In genomic region chr16:71573387-71574094, GRCh38 we compare ENCODE assay signal across 1 cellular context.
TF ChIP-seq lines count a peak whose summit lies in the region.

No MANE protein-coding gene starts in this region.

TF ChIP-seq in HepG2, 621 proteins besides CTCF, POLR2A, EP300 and RAD21 (continued from another document and continues in another):
- TF ChIP-seq ZNF687 (CRISPR knock-in tag; IDR thresholded peaks at IDR 0.05): peak; percentile 21; the same call in 1 of the 2 replicates
- peak; percentile 61; the same call in 1 of the 2 replicates for TF ChIP-seq ZNF263 (CRISPR knock-in tag; IDR thresholded peaks at IDR 0.05)
- no peak for TF ChIP-seq CBX2 (IDR thresholded peaks at IDR 0.05; ENCODE audit: low read depth, low read length)
- no peak for TF ChIP-seq CBX2 (CRISPR knock-in tag; IDR thresholded peaks at IDR 0.05; ENCODE audit: low read depth)
- peak; percentile 62; the same call in 1 of the 2 replicates for TF ChIP-seq ZNF350 (CRISPR knock-in tag; IDR thresholded peaks at IDR 0.05; ENCODE audit: borderline replicate concordance, low read depth)
- 0 out of 2 replicates have a peak, but pooled peaks have one; percentile 31 for TF ChIP-seq ZNF567 (CRISPR knock-in tag; IDR thresholded peaks at IDR 0.05; ENCODE audit: borderline replicate concordance)
- TF ChIP-seq ZNF501 (CRISPR knock-in tag; IDR thresholded peaks at IDR 0.05): peak; percentile 64; the same call in 1 of the 2 replicates
- TF ChIP-seq SSRP1 (CRISPR knock-in tag; IDR thresholded peaks at IDR 0.05): no peak
- TF ChIP-seq ZNF839 (CRISPR knock-in tag; IDR thresholded peaks at IDR 0.05; ENCODE audit: borderline replicate concordance): no peak
- TF ChIP-seq KMT2B (CRISPR knock-in tag; IDR thresholded peaks at IDR 0.05): no peak
- TF ChIP-seq FOXP1 (IDR thresholded peaks at IDR 0.05): peak; percentile 59; the same call in 1 of the 2 replicates
- TF ChIP-seq FOXP1 (CRISPR knock-in tag; IDR thresholded peaks at IDR 0.05): peak; percentile 32; the same call in 1 of the 2 replicates
- no peak for TF ChIP-seq HBP1 (CRISPR knock-in tag; IDR thresholded peaks at IDR 0.05; ENCODE audit: low read depth)
- no peak for TF ChIP-seq NKX3-1 (CRISPR knock-in tag; IDR thresholded peaks at IDR 0.05)
- TF ChIP-seq ZNF3 (CRISPR knock-in tag; IDR thresholded peaks at IDR 0.05): no peak
- 0 out of 2 replicates have a peak, but pooled peaks have one; percentile 32 for TF ChIP-seq ZNF816 (CRISPR knock-in tag; IDR thresholded peaks at IDR 0.05; ENCODE audit: borderline replicate concordance)
- TF ChIP-seq ZNF260 (CRISPR knock-in tag; IDR thresholded peaks at IDR 0.05; ENCODE audit: borderline replicate concordance, low read depth): no peak
- peak; percentile 37; the same call in 1 of the 2 replicates for TF ChIP-seq HNF1B (CRISPR knock-in tag; IDR thresholded peaks at IDR 0.05)
- no peak for TF ChIP-seq LCORL (IDR thresholded peaks at IDR 0.05)
- TF ChIP-seq LCORL (CRISPR knock-in tag; IDR thresholded peaks at IDR 0.05): peak; percentile 64; the same call in 1 of the 2 replicates
- 0 out of 2 replicates have a peak, but pooled peaks have one; percentile 6 for TF ChIP-seq YEATS4 (CRISPR knock-in tag; IDR thresholded peaks at IDR 0.05; ENCODE audit: borderline replicate concordance)
- peak; percentile 56; the same call in 1 of the 2 replicates for TF ChIP-seq AHDC1 (CRISPR knock-in tag; IDR thresholded peaks at IDR 0.05; ENCODE audit: borderline replicate concordance)
- TF ChIP-seq, protein P1, sequence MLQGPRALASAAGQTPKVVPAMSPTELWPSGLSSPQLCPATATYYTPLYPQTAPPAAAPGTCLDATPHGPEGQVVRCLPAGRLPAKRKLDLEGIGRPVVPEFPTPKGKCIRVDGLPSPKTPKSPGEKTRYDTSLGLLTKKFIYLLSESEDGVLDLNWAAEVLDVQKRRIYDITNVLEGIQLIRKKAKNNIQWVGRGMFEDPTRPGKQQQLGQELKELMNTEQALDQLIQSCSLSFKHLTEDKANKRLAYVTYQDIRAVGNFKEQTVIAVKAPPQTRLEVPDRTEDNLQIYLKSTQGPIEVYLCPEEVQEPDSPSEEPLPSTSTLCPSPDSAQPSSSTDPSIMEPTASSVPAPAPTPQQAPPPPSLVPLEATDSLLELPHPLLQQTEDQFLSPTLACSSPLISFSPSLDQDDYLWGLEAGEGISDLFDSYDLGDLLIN (CRISPR knock-in tag; IDR thresholded peaks at IDR 0.05; ENCODE audit: borderline replicate concordance): no peak
- no peak for TF ChIP-seq ZNF646 (CRISPR knock-in tag; IDR thresholded peaks at IDR 0.05)
- TF ChIP-seq NBN (conservative IDR thresholded peaks at IDR 0.05): no peak
- TF ChIP-seq ZNF580 (CRISPR knock-in tag; IDR thresholded peaks at IDR 0.05; ENCODE audit: borderline replicate concordance, low read depth): 0 out of 2 replicates have a peak, but pooled peaks have one; percentile 19
- TF ChIP-seq KDM2A (CRISPR knock-in tag; IDR thresholded peaks at IDR 0.05; ENCODE audit: borderline replicate concordance, low read depth): 0 out of 2 replicates have a peak, but pooled peaks have one; percentile 26
- TF ChIP-seq TEAD3 (CRISPR knock-in tag; optimal IDR thresholded peaks at IDR 0.05; ENCODE audit: borderline replicate concordance): peak; percentile 31
- TF ChIP-seq ZNF510 (CRISPR knock-in tag; IDR thresholded peaks at IDR 0.05; ENCODE audit: low read depth): 0 out of 2 replicates have a peak, but pooled peaks have one; percentile 51
- TF ChIP-seq FOXP4 (CRISPR knock-in tag; IDR thresholded peaks at IDR 0.05): peak; percentile 51; the same call in 1 of the 2 replicates
